In the genomic region with DNA sequence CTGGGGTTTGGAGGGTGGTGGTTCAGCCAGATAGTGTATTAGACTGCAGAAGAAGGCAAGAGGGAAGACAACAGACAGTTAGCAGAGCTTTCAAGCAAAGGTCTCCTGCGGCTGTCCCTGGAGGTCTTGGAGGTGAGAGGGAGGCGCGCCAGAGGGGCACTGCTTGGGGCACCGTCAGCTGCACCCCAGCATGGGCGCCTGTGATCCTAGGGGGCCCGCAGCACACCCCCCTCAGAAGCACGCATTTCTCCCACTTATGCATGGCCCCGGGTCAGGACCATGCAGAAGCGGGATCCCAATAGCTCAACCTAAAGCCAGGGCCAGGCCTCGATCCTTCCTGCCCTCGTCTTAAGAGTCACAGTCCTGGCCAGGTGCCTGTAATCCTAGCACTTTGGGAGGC, we compare ENCODE assay signal across 7 cellular contexts. TPM values are rescaled to one million over a fixed set of nuclear protein-coding genes. Genes with fewer than 3 reads are reported as not detected.
"Had no signal": no experiment of that assay in that cellular context is flagged by ENCODE, and none has a peak within 500 bp of the region (broad histone marks: within the 10 kb centered on the region; RNA-seq: fewer than 3 reads in every experiment).

No MANE protein-coding gene starts in this region.

- H3K4me1 Mint-ChIP-seq: IgD-negative memory B cell had no signal

- H3K36me3 Mint-ChIP-seq: IgD-negative memory B cell had no signal

- H3K27ac ChIP-seq: HL-60 had no signal

- H3K27ac Mint-ChIP-seq: GM23338, HFFc6, IgD-negative memory B cell had no signal

- DNase-seq: HFFc6 had no signal

- H3K4me3 Mint-ChIP-seq: GM23338, HFFc6 had no signal

- ATAC-seq: GM23338, HCT116, HepG2 had no signal

- H3K9me3 Mint-ChIP-seq: GM23338, HFFc6, IgD-negative memory B cell had no signal

RNA-seq across cellular contexts. Expression of gene FGF4, which starts 26.5 kb away (rescaled TPM):
- total RNA-seq: HepG2, HFFc6, HT1080 had no signal

RNA-seq across cellular contexts. Expression of gene FGF19, which starts 44.8 kb away (rescaled TPM):
- total RNA-seq: HepG2, HFFc6, HT1080 had no signal
